ENCODE assay signal across 1 cellular context in the genomic region with DNA sequence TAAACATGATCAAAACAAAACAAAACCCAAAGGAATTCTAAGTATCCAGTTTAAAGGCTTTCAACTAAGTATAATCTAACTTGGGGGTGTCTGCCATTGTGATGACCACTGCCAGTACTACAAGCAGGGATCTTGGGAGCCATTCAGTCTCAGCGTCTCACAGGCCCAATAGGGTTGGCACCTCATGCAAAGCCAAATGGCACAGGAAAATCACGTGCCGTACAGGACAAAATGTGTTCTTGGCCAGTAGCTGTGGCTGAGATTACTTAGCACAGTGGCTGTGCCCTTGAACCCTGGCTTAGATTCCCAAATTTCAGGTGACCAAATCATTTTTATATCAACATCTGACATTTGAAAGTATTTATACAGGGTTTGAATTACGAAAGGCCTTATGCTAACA.
TF ChIP-seq lines count a peak whose summit lies in the region.

No MANE protein-coding gene starts in this region.

TF ChIP-seq in SK-N-SH treated with all-trans-retinoic acid at 6 μM for 48 hours, 23 proteins besides CTCF, POLR2A, EP300 and RAD21 (continued from another document):
- no peak for TF ChIP-seq RARB (CRISPR knock-in tag; IDR thresholded peaks at IDR 0.05)
- no peak for TF ChIP-seq TCF4 (CRISPR knock-in tag; IDR thresholded peaks at IDR 0.05; ENCODE audit: borderline replicate concordance)
- TF ChIP-seq, protein P1, sequence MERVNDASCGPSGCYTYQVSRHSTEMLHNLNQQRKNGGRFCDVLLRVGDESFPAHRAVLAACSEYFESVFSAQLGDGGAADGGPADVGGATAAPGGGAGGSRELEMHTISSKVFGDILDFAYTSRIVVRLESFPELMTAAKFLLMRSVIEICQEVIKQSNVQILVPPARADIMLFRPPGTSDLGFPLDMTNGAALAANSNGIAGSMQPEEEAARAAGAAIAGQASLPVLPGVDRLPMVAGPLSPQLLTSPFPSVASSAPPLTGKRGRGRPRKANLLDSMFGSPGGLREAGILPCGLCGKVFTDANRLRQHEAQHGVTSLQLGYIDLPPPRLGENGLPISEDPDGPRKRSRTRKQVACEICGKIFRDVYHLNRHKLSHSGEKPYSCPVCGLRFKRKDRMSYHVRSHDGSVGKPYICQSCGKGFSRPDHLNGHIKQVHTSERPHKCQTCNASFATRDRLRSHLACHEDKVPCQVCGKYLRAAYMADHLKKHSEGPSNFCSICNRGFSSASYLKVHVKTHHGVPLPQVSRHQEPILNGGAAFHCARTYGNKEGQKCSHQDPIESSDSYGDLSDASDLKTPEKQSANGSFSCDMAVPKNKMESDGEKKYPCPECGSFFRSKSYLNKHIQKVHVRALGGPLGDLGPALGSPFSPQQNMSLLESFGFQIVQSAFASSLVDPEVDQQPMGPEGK (CRISPR knock-in tag; IDR thresholded peaks at IDR 0.05; ENCODE audit: borderline replicate concordance), result no peak
- no peak for TF ChIP-seq ZNF565 (CRISPR knock-in tag; conservative IDR thresholded peaks at IDR 0.05; ENCODE audit: low read depth)
- TF ChIP-seq, protein P2, sequence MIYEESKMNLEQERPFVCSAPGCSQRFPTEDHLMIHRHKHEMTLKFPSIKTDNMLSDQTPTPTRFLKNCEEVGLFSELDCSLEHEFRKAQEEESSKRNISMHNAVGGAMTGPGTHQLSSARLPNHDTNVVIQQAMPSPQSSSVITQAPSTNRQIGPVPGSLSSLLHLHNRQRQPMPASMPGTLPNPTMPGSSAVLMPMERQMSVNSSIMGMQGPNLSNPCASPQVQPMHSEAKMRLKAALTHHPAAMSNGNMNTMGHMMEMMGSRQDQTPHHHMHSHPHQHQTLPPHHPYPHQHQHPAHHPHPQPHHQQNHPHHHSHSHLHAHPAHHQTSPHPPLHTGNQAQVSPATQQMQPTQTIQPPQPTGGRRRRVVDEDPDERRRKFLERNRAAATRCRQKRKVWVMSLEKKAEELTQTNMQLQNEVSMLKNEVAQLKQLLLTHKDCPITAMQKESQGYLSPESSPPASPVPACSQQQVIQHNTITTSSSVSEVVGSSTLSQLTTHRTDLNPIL (CRISPR knock-in tag; IDR thresholded peaks at IDR 0.05; ENCODE audit: low read depth), result no peak
